In the genomic region with DNA sequence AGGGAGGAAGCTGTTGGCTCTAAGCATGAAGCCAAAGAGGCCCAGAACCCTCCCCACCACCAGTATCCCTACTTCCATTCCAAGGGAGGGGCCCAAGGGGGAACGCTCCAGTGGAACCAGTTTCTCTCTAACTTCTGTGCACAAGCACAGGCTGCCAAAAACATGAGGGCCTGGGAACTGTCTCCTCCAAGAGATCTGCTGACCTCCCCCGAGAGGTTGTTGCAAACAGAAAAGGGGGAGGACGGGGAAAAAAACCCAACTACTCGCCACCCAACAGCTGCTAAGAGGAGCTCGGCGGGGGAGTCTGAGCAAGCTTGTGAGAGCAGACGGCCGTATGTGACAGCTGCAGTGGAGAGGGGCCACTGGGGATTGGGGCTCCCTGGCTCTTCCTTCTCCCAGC, we compare ENCODE assay signal across 12 cellular contexts. TPM values are rescaled to one million over a fixed set of nuclear protein-coding genes. Genes with fewer than 3 reads are reported as not detected.
DNase-seq lines count a peak whose midpoint lies in the region; ATAC-seq and TF ChIP-seq lines count a peak whose summit lies in the region.
"Had no signal": no experiment of that assay in that cellular context is flagged by ENCODE, and none has a peak within 500 bp of the region (broad histone marks: within the 10 kb centered on the region; RNA-seq: fewer than 3 reads in every experiment).

No MANE protein-coding gene starts in this region.

- H3K27ac ChIP-seq in right atrium auricular region = peak overlapping the region; percentile 64
- peak overlapping the region; percentile 79 to 88 (median 84) for H3K27ac ChIP-seq in sigmoid colon
- H3K27ac ChIP-seq: hepatocyte had no signal

- POLR2A ChIA-PET in activated CD4-positive, alpha-beta memory T cell treated with anti-CD3 and anti-CD28 coated beads, Interleukin-2, amount 10 ng/mL, durations not matched to agents 7 days and 5 days (lab: Charles Lee) = interaction anchor here (1.0 to 1.7 kb wide), 2 partner anchors 15 to 39 kb away, joined by 3 to 5 read pairs; a partner anchor contains a TSS

- intact Hi-C loops in sigmoid colon (cut with DNase I) = no loop called here

- CTCF ChIA-PET in activated CD4-positive, alpha-beta memory T cell treated with anti-CD3 and anti-CD28 coated beads, Interleukin-2, amount 10 ng/mL, durations not matched to agents 7 days and 5 days (lab: Charles Lee) = interaction anchor here (1.3 kb wide), 1 partner anchor 15 kb away, joined by 3 read pairs; no protein-coding TSS in a partner anchor

- no peak for TF ChIP-seq POLR2A in sigmoid colon (IDR thresholded peaks at IDR 0.05)

- H3K9me3 ChIP-seq in T-helper 17 cell (ENCODE audit: control insufficient read depth, low read length, poor library complexity, severe bottlenecking) = no peaks in the 10 kb centered on the region
- H3K9me3 ChIP-seq in right atrium auricular region = no peaks in the 10 kb centered on the region
- no peaks in the 10 kb centered on the region for H3K9me3 ChIP-seq in sigmoid colon

- H3K4me1 Mint-ChIP-seq in T-helper 17 cell (peaks cover 26% of the 10 kb centered on the region), osteocyte (ENCODE audit: unreplicated experiment) (no peaks in the 10 kb centered on the region)
- H3K4me1 Mint-ChIP-seq in activated CD4-positive, alpha-beta memory T cell treated with anti-CD3 and anti-CD28 coated beads, Interleukin-2, amount 10 ng/mL, durations not matched to agents 7 days and 5 days = peaks cover 14% of the 10 kb centered on the region

- H3K4me3 ChIP-seq in right atrium auricular region = no peak overlapping the region
- H3K4me3 ChIP-seq in sigmoid colon = no peak overlapping the region
- H3K4me3 ChIP-seq: hepatocyte had no signal

- peak; percentile 73 for DNase-seq in DMS 273 treated with DMSO at 0.1 percent for 48 hours (lab: John Stamatoyannopoulos, UW)
- no peak for DNase-seq in T-helper 17 cell
- no peak for DNase-seq in right atrium auricular region (ENCODE audit: low spot score)
- DNase-seq in sigmoid colon = peak; percentile 94
- DNase-seq in COLO829 (ENCODE audit: low spot score) = no peak
- no peak for DNase-seq in activated CD4-positive, alpha-beta memory T cell treated with anti-CD3 and anti-CD28 coated beads, Interleukin-2, amount 10 ng/mL, durations not matched to agents 7 days and 5 days
- no peak for DNase-seq in SK-N-DZ (ENCODE audit: low spot score)
- DNase-seq in osteocyte (ENCODE audit: extremely low spot score, unreplicated experiment) = no peak
- DNase-seq: activated CD4-positive, alpha-beta T cell treated with anti-CD3 and anti-CD28 coated beads for 1 hour; NCI-H748 treated with DMSO at 0.1 percent for 48 hours; stimulated activated naive CD4-positive, alpha-beta T cell treated with Interleukin-2 at 50 U/mL for 16 hours had no signal

- H3K27me3 ChIP-seq in right atrium auricular region = no peaks in the 10 kb centered on the region
- no peaks in the 10 kb centered on the region for H3K27me3 ChIP-seq in sigmoid colon
- H3K27me3 ChIP-seq: hepatocyte had no signal

- H3K27ac Mint-ChIP-seq in T-helper 17 cell (peak overlapping the region; percentile 89), osteocyte (ENCODE audit: unreplicated experiment) (no peak overlapping the region)
- H3K27ac Mint-ChIP-seq in activated CD4-positive, alpha-beta memory T cell treated with anti-CD3 and anti-CD28 coated beads, Interleukin-2, amount 10 ng/mL, durations not matched to agents 7 days and 5 days = no peak overlapping the region

- peak in 1 of 4 donors; percentile 46 for TF ChIP-seq EP300 in sigmoid colon (IDR thresholded peaks at IDR 0.05)

- H3K9me3 Mint-ChIP-seq in activated CD4-positive, alpha-beta memory T cell treated with anti-CD3 and anti-CD28 coated beads, Interleukin-2, amount 10 ng/mL, durations not matched to agents 7 days and 5 days = no peaks in the 10 kb centered on the region
- H3K9me3 Mint-ChIP-seq in osteocyte (ENCODE audit: unreplicated experiment) = no peaks in the 10 kb centered on the region

- H3K4me1 ChIP-seq in right atrium auricular region (peaks cover 0 to 54% of the 10 kb centered on the region in 2 donors), sigmoid colon (peaks cover 0 to 54% (median 40%) of the 10 kb centered on the region in 4 donors)

- peaks cover 7% of the 10 kb centered on the region for H3K36me3 Mint-ChIP-seq in T-helper 17 cell (ENCODE audit: low read depth)
- H3K36me3 Mint-ChIP-seq in activated CD4-positive, alpha-beta memory T cell treated with anti-CD3 and anti-CD28 coated beads, Interleukin-2, amount 10 ng/mL, durations not matched to agents 7 days and 5 days (ENCODE audit: low read depth) = peaks cover 73% of the 10 kb centered on the region
- no peaks in the 10 kb centered on the region for H3K36me3 Mint-ChIP-seq in osteocyte (ENCODE audit: unreplicated experiment)

- 54 to 87% methylated on average over 8 of the region's 8 CpGs for WGBS in sigmoid colon, 2 donors

- H3K36me3 ChIP-seq in right atrium auricular region (peaks cover 10% of the 10 kb centered on the region), sigmoid colon (peaks cover 6 to 39% (median 21%) of the 10 kb centered on the region in 4 donors)

- H3K4me3 Mint-ChIP-seq in T-helper 17 cell (no peak overlapping the region), osteocyte (ENCODE audit: unreplicated experiment) (no peak overlapping the region)
- H3K4me3 Mint-ChIP-seq in activated CD4-positive, alpha-beta memory T cell treated with anti-CD3 and anti-CD28 coated beads, Interleukin-2, amount 10 ng/mL, durations not matched to agents 7 days and 5 days = no peak overlapping the region

- no peak for TF ChIP-seq CTCF in right atrium auricular region (IDR thresholded peaks at IDR 0.05)
- TF ChIP-seq CTCF in sigmoid colon (IDR thresholded peaks at IDR 0.05) = no peak
- TF ChIP-seq CTCF in osteocyte (IDR thresholded peaks at IDR 0.05) = no peak

- no peaks in the 10 kb centered on the region for H3K27me3 Mint-ChIP-seq in T-helper 17 cell
- no peaks in the 10 kb centered on the region for H3K27me3 Mint-ChIP-seq in activated CD4-positive, alpha-beta memory T cell treated with anti-CD3 and anti-CD28 coated beads, Interleukin-2, amount 10 ng/mL, durations not matched to agents 7 days and 5 days
- H3K27me3 Mint-ChIP-seq in osteocyte (ENCODE audit: unreplicated experiment) = no peaks in the 10 kb centered on the region

- ATAC-seq in T-helper 17 cell = no peak

RNA-seq across cellular contexts. Expression of a gene that starts 15.7 kb away (rescaled TPM):
- total RNA-seq in T-helper 17 cell (10 to 100 TPM; 63.8 to 66.8 TPM), right atrium auricular region (10 to 100 TPM; 54.1 to 83.6 TPM), sigmoid colon (10 to 100 TPM; 13.0 to 34.9 (median 20.0) TPM), osteocyte (60.0 and 62.0 TPM in 2 replicates)
- 10 to 100 TPM; 24.0 to 59.7 (median 26.6) TPM for polyA plus RNA-seq in sigmoid colon
- 10 to 100 TPM; 50.4 TPM for total RNA-seq in activated CD4-positive, alpha-beta memory T cell treated with anti-CD3 and anti-CD28 coated beads, Interleukin-2, amount 10 ng/mL, durations not matched to agents 7 days and 5 days
- 94.9 and 178 TPM in 2 replicates for polyA plus RNA-seq in SK-N-DZ (2014; cell fraction: cytosol; rRNA removed)
- 127 and 153 TPM in 2 replicates for polyA plus RNA-seq in SK-N-DZ (2014; cell fraction: nucleus; rRNA removed)

RNA-seq across cellular contexts. Expression of a gene that starts 40.5 kb away (rescaled TPM):
- 10 to 100 TPM; 58.9 to 68.6 TPM for total RNA-seq in T-helper 17 cell
- total RNA-seq in right atrium auricular region = 10 to 100 TPM; 15.1 to 15.5 TPM
- total RNA-seq in sigmoid colon = 10 to 100 TPM; 11.1 to 34.6 (median 27.4) TPM
- polyA plus RNA-seq in sigmoid colon = 10 to 100 TPM in 1 of 3 donors, 1 to 10 TPM in 2; 3.5 to 15.6 (median 9.6) TPM
- 10 to 100 TPM; 61.0 to 62.0 TPM for total RNA-seq in activated CD4-positive, alpha-beta memory T cell treated with anti-CD3 and anti-CD28 coated beads, Interleukin-2, amount 10 ng/mL, durations not matched to agents 7 days and 5 days
- polyA plus RNA-seq in SK-N-DZ (2014; cell fraction: cytosol; rRNA removed) = 7.5 and 9.1 TPM in 2 replicates
- polyA plus RNA-seq in SK-N-DZ (2014; cell fraction: nucleus; rRNA removed) = 4.7 and 18.3 TPM in 2 replicates
- total RNA-seq in osteocyte = 2.7 TPM in 2 replicates

RNA-seq across cellular contexts. Expression of a gene that starts 45.5 kb away (rescaled TPM):
- total RNA-seq in T-helper 17 cell (10 to 100 TPM; 46.8 to 52.7 TPM), right atrium auricular region (10 to 100 TPM; 40.9 to 71.8 TPM), sigmoid colon (100 to 1,000 TPM; 226 to 332 (median 280) TPM), osteocyte (63.9 and 68.6 TPM in 2 replicates)
- 10 to 100 TPM; 33.0 to 38.9 (median 35.6) TPM for polyA plus RNA-seq in sigmoid colon
- 10 to 100 TPM; 52.2 to 57.8 TPM for total RNA-seq in activated CD4-positive, alpha-beta memory T cell treated with anti-CD3 and anti-CD28 coated beads, Interleukin-2, amount 10 ng/mL, durations not matched to agents 7 days and 5 days
- polyA plus RNA-seq in SK-N-DZ (2014; cell fraction: cytosol; rRNA removed) = 46.4 and 62.0 TPM in 2 replicates
- polyA plus RNA-seq in SK-N-DZ (2014; cell fraction: nucleus; rRNA removed) = 124 and 178 TPM in 2 replicates

Comparison
In these comparisons a context has a peak if more than half of its experiments do, and no peak if none do; other contexts are left out.
1. DNase-seq: peak in DMS 273 treated with DMSO at 0.1 percent for 48 hours (single experiment) and sigmoid colon (single experiment); none in T-helper 17 cell (0 of 3), right atrium auricular region (single experiment), COLO829 (single experiment), activated CD4-positive, alpha-beta memory T cell treated with anti-CD3 and anti-CD28 coated beads, Interleukin-2, amount 10 ng/mL, durations not matched to agents 7 days and 5 days (single experiment), SK-N-DZ (single experiment) and osteocyte (single experiment).